Comparison of ENCODE assay signal across 38 cellular contexts in genomic region chr6:49839162-49839561, GRCh38. TPM values are rescaled to one million over a fixed set of nuclear protein-coding genes. Genes with fewer than 3 reads are reported as not detected.
"Had no signal": no experiment of that assay in that cellular context is flagged by ENCODE, and none has a peak within 500 bp of the region (broad histone marks: within the 10 kb centered on the region; RNA-seq: fewer than 3 reads in every experiment).

No MANE protein-coding gene starts in this region.

- H3K4me3 ChIP-seq: MG63 had no signal

- DNase-seq: Karpas-422, Kasumi-1, MG63, MM.1S, MV-4-11, NCI-H1048, NCI-H1092, NCI-H1092 treated with DMSO at 0.1 percent for 48 hours, NCI-H1105, NCI-H1105 treated with DMSO at 0.1 percent for 48 hours, NCI-H1417, NCI-H1417 treated with DMSO at 0.1 percent for 48 hours, NCI-H1436, NCI-H1436 treated with DMSO at 0.1 percent for 48 hours, NCI-H146, NCI-H1694, NCI-H1694 treated with DMSO at 0.1 percent for 48 hours, NCI-H187, NCI-H187 treated with DMSO at 0.1 percent for 48 hours, NCI-H1930, NCI-H2029, NCI-H2029 treated with DMSO at 0.1 percent for 48 hours, NCI-H2081, NCI-H2081 treated with DMSO at 0.1 percent for 48 hours, NCI-H2107, NCI-H2171, NCI-H2171 treated with DMSO at 0.1 percent for 48 hours, NCI-H2227 treated with DMSO at 0.1 percent for 48 hours, NCI-H226, NCI-H345, NCI-H446, NCI-H446 treated with DMSO at 0.1 percent for 48 hours, NCI-H510A, NCI-H510A treated with DMSO at 0.1 percent for 48 hours had no signal

- H3K27me3 ChIP-seq: MG63 had no signal

- H3K36me3 ChIP-seq: MG63 had no signal

RNA-seq across cellular contexts. Expression of gene CRISP1, which starts 27.2 kb away (rescaled TPM):
- total RNA-seq: LHCN-M2, M059J, MCF 10A, NCI-H460 had no signal

RNA-seq across cellular contexts. Expression of gene PGK2, which starts 52.1 kb away (rescaled TPM):
- total RNA-seq: LHCN-M2, M059J, MCF 10A, NCI-H460 had no signal
